In the genomic region with DNA sequence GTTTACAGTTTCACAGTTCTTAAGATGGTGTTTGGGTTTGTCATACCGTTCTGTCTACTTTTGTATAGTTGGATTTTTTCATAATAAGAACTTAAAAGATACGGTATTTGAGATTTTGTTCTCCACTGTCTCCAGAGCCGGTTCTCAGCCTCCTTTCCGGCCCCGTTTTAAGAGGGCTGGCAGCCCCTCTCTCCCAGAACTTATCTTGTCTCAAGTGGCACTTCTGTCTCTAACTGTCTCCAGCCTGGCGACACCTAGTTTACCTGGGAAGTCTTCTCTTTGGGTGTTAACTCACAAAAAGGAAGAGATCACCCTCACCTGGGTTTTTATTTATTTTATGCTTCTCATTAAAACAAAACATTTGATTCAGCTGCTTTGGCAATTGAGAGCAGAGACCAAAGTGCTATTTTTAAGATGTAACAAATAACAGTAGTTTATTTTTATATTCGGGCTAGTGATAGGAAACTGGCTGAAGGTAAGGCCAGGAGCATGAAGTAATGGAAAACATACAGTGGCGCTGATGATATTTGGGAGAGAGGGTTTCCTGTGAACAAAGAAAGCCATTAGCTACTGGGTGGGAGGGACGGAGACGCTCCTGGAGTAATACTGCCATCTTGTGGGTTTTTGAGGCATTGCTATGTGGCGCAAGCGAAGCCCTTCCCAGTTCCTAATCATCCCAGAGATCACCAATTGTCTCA, we compare ENCODE assay signal across 8 cellular contexts. TPM values are rescaled to one million over a fixed set of nuclear protein-coding genes. Genes with fewer than 3 reads are reported as not detected.
DNase-seq lines count a peak whose midpoint lies in the region; ATAC-seq and TF ChIP-seq lines count a peak whose summit lies in the region.

No MANE protein-coding gene starts in this region.

- H3K36me3 ChIP-seq in endodermal cell (ENCODE audit: control insufficient read depth, insufficient read depth, low read length), result no peaks in the 10 kb centered on the region

- H3K4me3 ChIP-seq in endodermal cell (ENCODE audit: low read length), result no peak overlapping the region

- H3K9me3 Mint-ChIP-seq in activated CD4-positive, alpha-beta memory T cell treated with anti-CD3 and anti-CD28 coated beads, Interleukin-2, amount 10 ng/mL, durations not matched to agents 7 days and 5 days, result no peaks in the 10 kb centered on the region
- H3K9me3 Mint-ChIP-seq in endodermal cell, result no peaks in the 10 kb centered on the region
- H3K9me3 Mint-ChIP-seq in mesothelial cell of epicardium, result no peaks in the 10 kb centered on the region

- peak; percentile 62 for DNase-seq in COLO668 (lab: John Stamatoyannopoulos, UW; ENCODE audit: unreplicated experiment)
- peak; percentile 90 for DNase-seq in NCI-H69 (lab: John Stamatoyannopoulos, UW)
- peak; percentile 68 for DNase-seq in activated CD4-positive, alpha-beta memory T cell treated with anti-CD3 and anti-CD28 coated beads, Interleukin-2, amount 10 ng/mL, durations not matched to agents 7 days and 5 days
- DNase-seq in endodermal cell, result peak; percentile 91
- DNase-seq in mesothelial cell of epicardium (ENCODE audit: low spot score in 2 of 2, unreplicated experiment in 2 of 2), result peak; percentile 37 to 82
- peak; percentile 12 to 33 for DNase-seq in stimulated activated CD8-positive, alpha-beta memory T cell treated with anti-CD3 and anti-CD28 coated beads, Interleukin-4, amount 100 ng/mL, for 4 hours (ENCODE audit: low read depth in 2 of 2, low spot score in 1 of 2)

- H3K27me3 Mint-ChIP-seq in activated CD4-positive, alpha-beta memory T cell treated with anti-CD3 and anti-CD28 coated beads, Interleukin-2, amount 10 ng/mL, durations not matched to agents 7 days and 5 days, result no peaks in the 10 kb centered on the region
- H3K27me3 Mint-ChIP-seq in endodermal cell (ENCODE audit: insufficient read depth), result no peaks in the 10 kb centered on the region
- peaks cover 3% of the 10 kb centered on the region for H3K27me3 Mint-ChIP-seq in mesothelial cell of epicardium (ENCODE audit: low read depth)

- peaks cover 14% of the 10 kb centered on the region for H3K4me1 Mint-ChIP-seq in activated CD4-positive, alpha-beta memory T cell treated with anti-CD3 and anti-CD28 coated beads, Interleukin-2, amount 10 ng/mL, durations not matched to agents 7 days and 5 days
- H3K4me1 Mint-ChIP-seq in endodermal cell, result peaks cover 11% of the 10 kb centered on the region
- peaks cover 4% of the 10 kb centered on the region for H3K4me1 Mint-ChIP-seq in mesothelial cell of epicardium

- H3K27me3 ChIP-seq in endodermal cell (ENCODE audit: control insufficient read depth, insufficient read depth, low read length, poor library complexity, severe bottlenecking), result no peaks in the 10 kb centered on the region

- POLR2A ChIA-PET in activated CD4-positive, alpha-beta memory T cell treated with anti-CD3 and anti-CD28 coated beads, Interleukin-2, amount 10 ng/mL, durations not matched to agents 7 days and 5 days (lab: Charles Lee), result interaction anchor here (0.7 to 2.1 kb wide), 3 partner anchors 48 to 371 kb away, joined by 3 to 17 read pairs (median 3); a partner anchor contains a TSS

- CTCF ChIA-PET in activated CD4-positive, alpha-beta memory T cell treated with anti-CD3 and anti-CD28 coated beads, Interleukin-2, amount 10 ng/mL, durations not matched to agents 7 days and 5 days (lab: Charles Lee), result interaction anchor here (0.5 to 5.1 kb wide), 33 partner anchors 7 to 1202 kb away, joined by 3 to 52 read pairs (median 4); a partner anchor contains a TSS

- peak overlapping the region; percentile 7 for H3K9ac ChIP-seq in endodermal cell (ENCODE audit: extremely low read depth, low read length, poor library complexity, severe bottlenecking)

- no peaks in the 10 kb centered on the region for H3K9me3 ChIP-seq in endodermal cell (ENCODE audit: control insufficient read depth, low read length)

- peak; percentile 97 for TF ChIP-seq CTCF in endodermal cell (conservative IDR thresholded peaks at IDR 0.05)
- TF ChIP-seq CTCF in mesothelial cell of epicardium (IDR thresholded peaks at IDR 0.05; ENCODE audit: unreplicated experiment), result peak; percentile 72

- H3K27ac ChIP-seq in endodermal cell (ENCODE audit: low read depth, low read length), result no peak overlapping the region

- 39 to 50% methylated on average over 7 to 12 of the region's 12 CpGs for WGBS in endodermal cell (ENCODE audit: insufficient coverage in 1 of 2, insufficient read length in 1 of 2), 2 experiments

- no peaks in the 10 kb centered on the region for H3K36me3 Mint-ChIP-seq in activated CD4-positive, alpha-beta memory T cell treated with anti-CD3 and anti-CD28 coated beads, Interleukin-2, amount 10 ng/mL, durations not matched to agents 7 days and 5 days (ENCODE audit: low read depth)
- H3K36me3 Mint-ChIP-seq in endodermal cell (ENCODE audit: low read depth) (no peaks in the 10 kb centered on the region), mesothelial cell of epicardium (no peaks in the 10 kb centered on the region)

- H3K4me1 ChIP-seq in endodermal cell (ENCODE audit: control insufficient read depth, insufficient read depth, low read length), result no peaks in the 10 kb centered on the region

- no peak overlapping the region for H3K27ac Mint-ChIP-seq in activated CD4-positive, alpha-beta memory T cell treated with anti-CD3 and anti-CD28 coated beads, Interleukin-2, amount 10 ng/mL, durations not matched to agents 7 days and 5 days
- H3K27ac Mint-ChIP-seq in endodermal cell, result peak overlapping the region; percentile 59
- H3K27ac Mint-ChIP-seq in mesothelial cell of epicardium, result peak overlapping the region; percentile 31

- peak overlapping the region; percentile 6 for H3K4me3 Mint-ChIP-seq in activated CD4-positive, alpha-beta memory T cell treated with anti-CD3 and anti-CD28 coated beads, Interleukin-2, amount 10 ng/mL, durations not matched to agents 7 days and 5 days
- H3K4me3 Mint-ChIP-seq in endodermal cell, result no peak overlapping the region
- H3K4me3 Mint-ChIP-seq in mesothelial cell of epicardium, result peak overlapping the region; percentile 22

- ATAC-seq in GM19395 (IDR thresholded peaks at IDR 0.05; ENCODE audit: unreplicated experiment) (peak; percentile 94), HG03521 (IDR thresholded peaks at IDR 0.05; ENCODE audit: unreplicated experiment) (peak; percentile 77)

RNA-seq across cellular contexts. Expression of a gene that starts 48.3 kb away (rescaled TPM):
- total RNA-seq in activated CD4-positive, alpha-beta memory T cell treated with anti-CD3 and anti-CD28 coated beads, Interleukin-2, amount 10 ng/mL, durations not matched to agents 7 days and 5 days, result 1 to 10 TPM; 3.2 to 3.3 TPM
- total RNA-seq in endodermal cell, result 1 to 10 TPM; 2.3 to 2.4 TPM
- polyA plus RNA-seq in endodermal cell (2013, experiment 1 of 2), result 4.7 TPM
- polyA plus RNA-seq in endodermal cell (2013, experiment 2 of 2), result 4.7 TPM
- total RNA-seq in mesothelial cell of epicardium, result 2.9 to 3.1 TPM (median 3.1 TPM) in 3 replicates

Comparison
In these comparisons a context has a peak if more than half of its experiments do, and no peak if none do; other contexts are left out.
1. DNase-seq: peak in every context shown above with its lines; median percentile 91 in endodermal cell; 90 in NCI-H69; 68 in activated CD4-positive, alpha-beta memory T cell treated with anti-CD3 and anti-CD28 coated beads, Interleukin-2, amount 10 ng/mL, durations not matched to agents 7 days and 5 days; 62 in COLO668; 60 in mesothelial cell of epicardium; 22 in stimulated activated CD8-positive, alpha-beta memory T cell treated with anti-CD3 and anti-CD28 coated beads, Interleukin-4, amount 100 ng/mL, for 4 hours.